Comparison of ENCODE assay signal across 8 cellular contexts in genomic region chr3:42880183-42880582, GRCh38. TPM values are rescaled to one million over a fixed set of nuclear protein-coding genes. Genes with fewer than 3 reads are reported as not detected.
DNase-seq lines count a peak whose midpoint lies in the region; ATAC-seq and TF ChIP-seq lines count a peak whose summit lies in the region.

No MANE protein-coding gene starts in this region.

- peak overlapping the region; percentile 71 to 89 (median 80) for H3K4me3 Mint-ChIP-seq in CD4-positive, alpha-beta memory T cell
- peak overlapping the region; percentile 65 for H3K4me3 Mint-ChIP-seq in endothelial cell (ENCODE audit: unreplicated experiment)

- ATAC-seq in HG03108 (IDR thresholded peaks at IDR 0.05; ENCODE audit: unreplicated experiment) (no peak), omental fat pad (ENCODE audit: low FRiP score) (no peak), HG02642 (IDR thresholded peaks at IDR 0.05; ENCODE audit: poor library complexity, unreplicated experiment) (no peak)

- peak overlapping the region; percentile 56 for H3K27ac ChIP-seq in CD4-positive, alpha-beta memory T cell (ENCODE audit: low read depth, low read length)
- H3K27ac ChIP-seq in OCI-LY7 (ENCODE audit: low read depth, low read length, poor library complexity, severe bottlenecking) (no peak overlapping the region), osteoblast (ENCODE audit: low read depth, low read length) (no peak overlapping the region)

- H3K4me3 ChIP-seq in CD4-positive, alpha-beta memory T cell (ENCODE audit: low read length in 2 of 2): no peak overlapping the region
- H3K4me3 ChIP-seq in OCI-LY7 (ENCODE audit: low read depth, low read length, poor library complexity, severe bottlenecking) (peak overlapping the region; percentile 68), osteoblast (ENCODE audit: insufficient read depth, low read length) (peak overlapping the region; percentile 82)

- peaks cover 0 to under 1% of the 10 kb centered on the region in 2 donors for H3K27me3 Mint-ChIP-seq in CD4-positive, alpha-beta memory T cell
- no peaks in the 10 kb centered on the region for H3K27me3 Mint-ChIP-seq in endothelial cell (ENCODE audit: unreplicated experiment)

- no peaks in the 10 kb centered on the region for H3K27me3 ChIP-seq in CD4-positive, alpha-beta memory T cell (ENCODE audit: insufficient read depth, low read length)
- peaks cover 7% of the 10 kb centered on the region for H3K27me3 ChIP-seq in osteoblast (ENCODE audit: insufficient read depth, low read length)

- no peaks in the 10 kb centered on the region for H3K36me3 ChIP-seq in CD4-positive, alpha-beta memory T cell (ENCODE audit: insufficient read depth, low read length)
- H3K36me3 ChIP-seq in OCI-LY7 (ENCODE audit: insufficient read depth, low read length) (no peaks in the 10 kb centered on the region), osteoblast (ENCODE audit: insufficient read depth, low read length) (no peaks in the 10 kb centered on the region)

- no peaks in the 10 kb centered on the region for H3K9me3 ChIP-seq in CD4-positive, alpha-beta memory T cell (ENCODE audit: control insufficient read depth in 1 of 2, low read length in 2 of 2)
- H3K9me3 ChIP-seq in OCI-LY7 (ENCODE audit: low read length) (no peaks in the 10 kb centered on the region), osteoblast (ENCODE audit: low read depth, low read length) (no peaks in the 10 kb centered on the region)

- intact Hi-C loops in CD4-positive, alpha-beta memory T cell (cut with micrococcal nuclease): loop anchor here (2.0 kb wide), 3 partner anchors 75 to 633 kb away; partner anchors contain the start of genes CCDC13 and HIGD1A
- intact Hi-C loops in OCI-LY7 (cut with micrococcal nuclease; ENCODE audit: unreplicated experiment): no loop called here

- H3K4me2 ChIP-seq in OCI-LY7 (ENCODE audit: low read length) (peak overlapping the region; percentile 68; the same call in 1 of the 2 replicates), osteoblast (ENCODE audit: insufficient read depth, low read length) (peak overlapping the region; percentile 81)

- no TSS peak for BruUV-seq in OCI-LY7 (replicated peaks; lab: Mats Ljungman, UMichigan)

- H3K79me2 ChIP-seq in OCI-LY7 (ENCODE audit: insufficient read depth, low read depth, low read length): no peaks in the 10 kb centered on the region
- H3K79me2 ChIP-seq in osteoblast (ENCODE audit: insufficient read depth, low read length): no peaks in the 10 kb centered on the region

- no peaks in the 10 kb centered on the region for H3K9me3 Mint-ChIP-seq in CD4-positive, alpha-beta memory T cell
- H3K9me3 Mint-ChIP-seq in endothelial cell (ENCODE audit: unreplicated experiment): no peaks in the 10 kb centered on the region

- peak overlapping the region in 5 of 7 donors; percentile 29 to 82 (median 67) for H3K27ac Mint-ChIP-seq in CD4-positive, alpha-beta memory T cell
- H3K27ac Mint-ChIP-seq in endothelial cell (ENCODE audit: unreplicated experiment): no peak overlapping the region

- H2AFZ ChIP-seq in OCI-LY7 (ENCODE audit: low read length): peak overlapping the region; percentile 90; the same call in 1 of the 2 replicates
- peak overlapping the region; percentile 92 for H2AFZ ChIP-seq in osteoblast (ENCODE audit: low read length)

- CTCF ChIA-PET in CD4-positive, alpha-beta memory T cell (lab: Charles Lee; ENCODE audit: partially characterized antibody): interaction anchor here (2.6 to 8.2 kb wide), 3 partner anchors 11 to 97 kb away, joined by 8 to 156 read pairs (median 16); no protein-coding TSS in a partner anchor
- CTCF ChIA-PET in OCI-LY7 (lab: Charles Lee; ENCODE audit: unreplicated experiment): no interaction called here

- H3K4me1 Mint-ChIP-seq in CD4-positive, alpha-beta memory T cell: peaks cover 9 to 15% (median 12%) of the 10 kb centered on the region in 4 donors
- peaks cover 6% of the 10 kb centered on the region for H3K4me1 Mint-ChIP-seq in endothelial cell (ENCODE audit: unreplicated experiment)

- no peaks in the 10 kb centered on the region for H3K9me2 ChIP-seq in OCI-LY7 (ENCODE audit: insufficient read depth, low read length)

- H3K4me1 ChIP-seq in CD4-positive, alpha-beta memory T cell (ENCODE audit: insufficient read depth, low read length): peaks cover 11% of the 10 kb centered on the region
- H3K4me1 ChIP-seq in OCI-LY7 (ENCODE audit: insufficient read depth, low read length, poor library complexity, severe bottlenecking) (peaks cover 11% of the 10 kb centered on the region), osteoblast (ENCODE audit: insufficient read depth, low read length) (no peaks in the 10 kb centered on the region)

- H4K20me1 ChIP-seq in OCI-LY7 (ENCODE audit: insufficient read depth, low read length): no peaks in the 10 kb centered on the region
- no peaks in the 10 kb centered on the region for H4K20me1 ChIP-seq in osteoblast (ENCODE audit: insufficient read depth, low read length)

- POLR2A ChIA-PET in CD4-positive, alpha-beta memory T cell (lab: Charles Lee; ENCODE audit: partially characterized antibody): no interaction called here
- POLR2A ChIA-PET in OCI-LY7 (lab: Charles Lee): no interaction called here

- H3K36me3 Mint-ChIP-seq in CD4-positive, alpha-beta memory T cell: no peaks in the 10 kb centered on the region
- H3K36me3 Mint-ChIP-seq in endothelial cell (ENCODE audit: low read depth, unreplicated experiment): no peaks in the 10 kb centered on the region

- peak in 1 of 5 donors; percentile 2 for DNase-seq in CD4-positive, alpha-beta memory T cell
- DNase-seq in OCI-LY7 (ENCODE audit: low spot score) (no peak), endothelial cell (ENCODE audit: low spot score) (no peak), osteoblast (ENCODE audit: insufficient read length, low spot score, missing footprints) (no peak), omental fat pad (ENCODE audit: low spot score) (no peak), NCI-H2227 (lab: John Stamatoyannopoulos, UW; ENCODE audit: unreplicated experiment) (no peak)

- TF ChIP-seq CTCF in OCI-LY7 (conservative IDR thresholded peaks at IDR 0.05; ENCODE audit: low read length) (no peak), endothelial cell (IDR thresholded peaks at IDR 0.05; ENCODE audit: unreplicated experiment) (no peak), osteoblast (IDR thresholded peaks at IDR 0.05; ENCODE audit: extremely low read depth, low read depth, low read length) (no peak), omental fat pad (IDR thresholded peaks at IDR 0.05) (no peak)

RNA-seq across cellular contexts. Expression of gene CYP8B1, which starts 4.5 kb away (rescaled TPM):
- not detected for total RNA-seq in CD4-positive, alpha-beta memory T cell
- polyA plus RNA-seq in CD4-positive, alpha-beta memory T cell: not detected
- not detected in 2 replicates for total RNA-seq in OCI-LY7 (2014; rRNA removed; shearing (Covaris generic))
- not detected in 2 replicates for total RNA-seq in OCI-LY7 (2022)
- not detected for total RNA-seq in endothelial cell (ENCODE audit: unreplicated experiment)
- not detected in 2 replicates for total RNA-seq in osteoblast
- under 1 TPM in 2 of 4 donors, not detected in 2; 0.19 to 0.36 TPM for total RNA-seq in omental fat pad

RNA-seq across cellular contexts. Expression of gene ZNF662, which starts 25.8 kb away (rescaled TPM):
- total RNA-seq in CD4-positive, alpha-beta memory T cell: 1 to 10 TPM; 2.1 to 2.7 TPM
- under 1 TPM in 1 of 2 donors, not detected in 1; 0.07 TPM for polyA plus RNA-seq in CD4-positive, alpha-beta memory T cell
- total RNA-seq in OCI-LY7 (2014; rRNA removed; shearing (Covaris generic)): not detected in 2 replicates
- total RNA-seq in OCI-LY7 (2022) (not detected in 2 replicates), endothelial cell (ENCODE audit: unreplicated experiment) (1.4 TPM), osteoblast (4.0 and 4.1 TPM in 2 replicates), omental fat pad (1 to 10 TPM; 3.3 to 9.9 (median 4.3) TPM)

Comparison
In these comparisons a context has a peak if more than half of its experiments do, and no peak if none do; other contexts are left out.
1. H3K4me3 ChIP-seq: peak in OCI-LY7 (single experiment) and osteoblast (single experiment); none in CD4-positive, alpha-beta memory T cell (0 of 2).